ENCODE assay signal across 12 cellular contexts in the genomic region with DNA sequence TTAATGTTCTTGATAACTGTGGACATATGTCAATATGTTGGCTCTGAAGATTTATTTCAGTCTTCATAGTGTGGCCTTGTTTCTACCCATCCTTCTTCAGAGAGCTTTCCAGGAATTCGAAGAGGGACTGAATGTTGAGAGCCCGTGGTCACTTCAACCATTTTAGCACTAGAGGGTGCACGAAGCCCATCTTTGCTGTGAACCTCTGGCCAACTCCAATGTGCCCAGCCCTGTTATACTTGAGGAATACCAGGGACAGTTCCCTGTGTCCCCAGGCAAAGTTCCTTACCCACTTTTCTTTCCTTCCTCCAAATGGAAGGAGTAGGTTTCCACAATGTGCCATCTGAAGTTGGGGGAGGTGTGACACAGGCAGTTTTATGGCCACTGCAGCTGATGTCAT.
A peak's percentile ranks its signal among the peaks of the same experiment; 100 is the strongest.
DNase-seq lines count a peak whose midpoint lies in the region; ATAC-seq, FAIRE-seq and TF ChIP-seq lines count a peak whose summit lies in the region.
"Had no signal": no experiment of that assay in that cellular context is flagged by ENCODE, and none has a peak within 500 bp of the region (broad histone marks: within the 10 kb centered on the region; RNA-seq: fewer than 3 reads in every experiment).

No MANE protein-coding gene starts in this region.

- no peak overlapping the region for H3K4me3 Mint-ChIP-seq in Caco-2 (ENCODE audit: unreplicated experiment)
- no peak overlapping the region for H3K4me3 Mint-ChIP-seq in glutamatergic neuron (ENCODE audit: unreplicated experiment)
- H3K4me3 Mint-ChIP-seq: activated naive CD4-positive, alpha-beta T cell treated with anti-CD3 and anti-CD28 coated beads, Interleukin-2, amount 10 ng/mL, durations not matched to agents 7 days and 5 days; stimulated activated naive B cell treated with anti-CD40 and anti-IgM and Interleukin-4, amounts not matched to agents 10 μg/mL and 1 μg/mL and 100 μg/mL, for 72 hours had no signal

- no peak overlapping the region for H3K27ac ChIP-seq in psoas muscle
- H3K27ac ChIP-seq: pancreas, SJSA1 had no signal

- H3K4me1 Mint-ChIP-seq in Caco-2 (ENCODE audit: low read depth, unreplicated experiment) (no peaks in the 10 kb centered on the region), glutamatergic neuron (ENCODE audit: low read depth, unreplicated experiment) (no peaks in the 10 kb centered on the region)
- H3K4me1 Mint-ChIP-seq: activated naive CD4-positive, alpha-beta T cell treated with anti-CD3 and anti-CD28 coated beads, Interleukin-2, amount 10 ng/mL, durations not matched to agents 7 days and 5 days; stimulated activated naive B cell treated with anti-CD40 and anti-IgM and Interleukin-4, amounts not matched to agents 10 μg/mL and 1 μg/mL and 100 μg/mL, for 72 hours had no signal

- 43 to 58% (median 53%) methylated on average over 3 of the region's 3 CpGs for WGBS in psoas muscle, 3 donors

- H3K4me1 ChIP-seq in Caco-2 = no peaks in the 10 kb centered on the region
- no peaks in the 10 kb centered on the region for H3K4me1 ChIP-seq in psoas muscle
- H3K4me1 ChIP-seq: pancreas, SJSA1 had no signal

- no peak for FAIRE-seq in GM12892 (lab: Jason Lieb, UNC)
- FAIRE-seq: pancreas had no signal

- CTCF ChIA-PET in Caco-2 (lab: Charles Lee) = no interaction called here

- DNase-seq in Caco-2 (peak; percentile 49 to 53), H7 (peak; percentile 2), RKO (ENCODE audit: low spot score) (peak; percentile 14), glutamatergic neuron (peak; percentile 39), GM12892 (ENCODE audit: insufficient read length) (no peak), CD1c-positive myeloid dendritic cell (ENCODE audit: extremely low spot score) (no peak), psoas muscle (no peak)
- DNase-seq: activated naive CD4-positive, alpha-beta T cell treated with anti-CD3 and anti-CD28 coated beads, Interleukin-2, amount 10 ng/mL, durations not matched to agents 7 days and 5 days; stimulated activated naive B cell treated with anti-CD40 and anti-IgM and Interleukin-4, amounts not matched to agents 10 μg/mL and 1 μg/mL and 100 μg/mL, for 72 hours had no signal

- no peaks in the 10 kb centered on the region for H3K9me3 ChIP-seq in Caco-2
- no peaks in the 10 kb centered on the region for H3K9me3 ChIP-seq in psoas muscle
- H3K9me3 ChIP-seq: pancreas, SJSA1 had no signal

- no peak for TF ChIP-seq POLR2A in GM12892 (IDR thresholded peaks at IDR 0.05; ENCODE audit: low read depth, low read length)

- BruUV-seq in Caco-2 (replicated peaks; lab: Mats Ljungman, UMichigan) = no TSS peak

- no peaks in the 10 kb centered on the region for H3K36me3 ChIP-seq in Caco-2 (ENCODE audit: control insufficient read depth, insufficient read depth, low read length)
- H3K36me3 ChIP-seq in H7 (replicated peaks; ENCODE audit: control insufficient read depth, insufficient read depth, low read length) = no peaks in the 10 kb centered on the region
- no peaks in the 10 kb centered on the region for H3K36me3 ChIP-seq in psoas muscle (ENCODE audit: insufficient read depth in 1 of 2, low read depth in 1 of 2)
- H3K36me3 ChIP-seq: pancreas, SJSA1 had no signal

- ATAC-seq in GM21423 (IDR thresholded peaks at IDR 0.05; ENCODE audit: unreplicated experiment) (no peak), psoas muscle (no peak)
- ATAC-seq: pancreas; stimulated activated naive B cell treated with anti-CD40 and anti-IgM and Interleukin-4, amounts not matched to agents 10 μg/mL and 1 μg/mL and 100 μg/mL, for 72 hours had no signal

- H3K36me3 Mint-ChIP-seq in Caco-2 (ENCODE audit: insufficient read depth, unreplicated experiment) (no peaks in the 10 kb centered on the region), glutamatergic neuron (ENCODE audit: unreplicated experiment) (no peaks in the 10 kb centered on the region)
- H3K36me3 Mint-ChIP-seq: activated naive CD4-positive, alpha-beta T cell treated with anti-CD3 and anti-CD28 coated beads, Interleukin-2, amount 10 ng/mL, durations not matched to agents 7 days and 5 days; stimulated activated naive B cell treated with anti-CD40 and anti-IgM and Interleukin-4, amounts not matched to agents 10 μg/mL and 1 μg/mL and 100 μg/mL, for 72 hours had no signal

- H3K27me3 ChIP-seq in Caco-2 (replicated peaks; ENCODE audit: control insufficient read depth, insufficient read depth, low read length) (no peaks in the 10 kb centered on the region), H7 (ENCODE audit: control insufficient read depth, insufficient read depth, low read length) (no peaks in the 10 kb centered on the region), psoas muscle (ENCODE audit: insufficient read depth in 3 of 3, low read length in 2 of 3) (no peaks in the 10 kb centered on the region)
- H3K27me3 ChIP-seq: pancreas, SJSA1 had no signal

- POLR2A ChIA-PET in Caco-2 (lab: Charles Lee) = no interaction called here

- TF ChIP-seq CTCF in Caco-2 (IDR thresholded peaks at IDR 0.05; ENCODE audit: insufficient read depth in 1 of 2, low read depth in 1 of 2, low read length in 1 of 2, severe bottlenecking in 1 of 2, unreplicated experiment in 1 of 2) = peak; percentile 52 to 61
- no peak for TF ChIP-seq CTCF in glutamatergic neuron (IDR thresholded peaks at IDR 0.05; ENCODE audit: partially characterized antibody, unreplicated experiment)
- no peak for TF ChIP-seq CTCF in psoas muscle (IDR thresholded peaks at IDR 0.05)

- no peak overlapping the region for H3K4me3 ChIP-seq in Caco-2 (ENCODE audit: low read depth, low read length)
- H3K4me3 ChIP-seq in H7 (ENCODE audit: insufficient read depth, low read depth, low read length) = no peak overlapping the region
- H3K4me3 ChIP-seq in psoas muscle = no peak overlapping the region
- H3K4me3 ChIP-seq: pancreas, SJSA1 had no signal

- H3K27ac Mint-ChIP-seq in Caco-2 (ENCODE audit: unreplicated experiment) (no peak overlapping the region), glutamatergic neuron (ENCODE audit: unreplicated experiment) (no peak overlapping the region)
- H3K27ac Mint-ChIP-seq: activated naive CD4-positive, alpha-beta T cell treated with anti-CD3 and anti-CD28 coated beads, Interleukin-2, amount 10 ng/mL, durations not matched to agents 7 days and 5 days; stimulated activated naive B cell treated with anti-CD40 and anti-IgM and Interleukin-4, amounts not matched to agents 10 μg/mL and 1 μg/mL and 100 μg/mL, for 72 hours had no signal

- peaks cover 4% of the 10 kb centered on the region for H3K27me3 Mint-ChIP-seq in Caco-2 (ENCODE audit: insufficient read depth, unreplicated experiment)
- no peaks in the 10 kb centered on the region for H3K27me3 Mint-ChIP-seq in glutamatergic neuron (ENCODE audit: unreplicated experiment)
- H3K27me3 Mint-ChIP-seq: activated naive CD4-positive, alpha-beta T cell treated with anti-CD3 and anti-CD28 coated beads, Interleukin-2, amount 10 ng/mL, durations not matched to agents 7 days and 5 days; stimulated activated naive B cell treated with anti-CD40 and anti-IgM and Interleukin-4, amounts not matched to agents 10 μg/mL and 1 μg/mL and 100 μg/mL, for 72 hours had no signal

- intact Hi-C loops in Caco-2 (cut with micrococcal nuclease; ENCODE audit: unreplicated experiment) = loop anchor here (1.0 kb wide), 2 partner anchors 211 to 296 kb away; no protein-coding TSS in a partner anchor
- intact Hi-C loops in psoas muscle (cut with DNase I) = no loop called here

- H3K9me3 Mint-ChIP-seq in Caco-2 (ENCODE audit: unreplicated experiment) = no peaks in the 10 kb centered on the region
- no peaks in the 10 kb centered on the region for H3K9me3 Mint-ChIP-seq in glutamatergic neuron (ENCODE audit: unreplicated experiment)

Comparison
In these comparisons a context has a peak if more than half of its experiments do, and no peak if none do; other contexts are left out.
1. DNase-seq: peak in Caco-2 (2 of 2), H7 (single experiment), RKO (single experiment) and glutamatergic neuron (single experiment); none in GM12892 (single experiment), CD1c-positive myeloid dendritic cell (single experiment) and psoas muscle (0 of 2).
2. CTCF ChIP-seq: peak in Caco-2 (2 of 2); none in glutamatergic neuron (single experiment) and psoas muscle (single experiment).